ENCODE assay signal across 13 cellular contexts in the genomic region with DNA sequence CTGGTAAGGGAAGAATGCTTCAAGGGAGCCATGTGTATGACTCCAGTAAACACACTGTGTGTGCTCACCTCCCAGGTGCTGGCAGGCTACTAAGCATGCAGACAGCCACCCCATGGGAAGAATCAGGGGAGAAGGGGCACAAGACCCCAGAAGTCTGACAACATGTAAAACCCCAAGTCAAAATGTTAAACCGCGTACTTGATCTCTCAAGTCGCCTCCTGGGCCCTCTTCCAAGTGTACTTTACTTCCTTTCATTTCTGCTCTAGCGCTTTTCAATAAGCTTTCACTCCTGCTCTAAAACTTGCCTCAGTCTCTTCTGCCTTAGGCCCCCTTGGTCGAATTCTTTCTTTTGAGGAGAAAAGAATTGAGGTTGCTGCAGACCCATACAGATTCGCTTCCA. TPM values are rescaled to one million over a fixed set of nuclear protein-coding genes. Genes with fewer than 3 reads are reported as not detected.
DNase-seq lines count a peak whose midpoint lies in the region; ATAC-seq and TF ChIP-seq lines count a peak whose summit lies in the region.
"Had no signal": no experiment of that assay in that cellular context is flagged by ENCODE, and none has a peak within 500 bp of the region (broad histone marks: within the 10 kb centered on the region; RNA-seq: fewer than 3 reads in every experiment).

No MANE protein-coding gene starts in this region.

- no peak overlapping the region for H3K4me3 ChIP-seq in right cardiac atrium (ENCODE audit: low read length)
- H3K4me3 ChIP-seq: SJCRH30 had no signal

- H3K9me3 ChIP-seq in H9 (ENCODE audit: control insufficient read depth, low read depth, low read length), result no peaks in the 10 kb centered on the region
- H3K9me3 ChIP-seq in right cardiac atrium (ENCODE audit: control insufficient read depth, low read length), result no peaks in the 10 kb centered on the region
- H3K9me3 ChIP-seq: SJCRH30 had no signal

- intact Hi-C loops in right cardiac atrium (cut with DNase I), result no loop called here

- H2BK20ac ChIP-seq in H9 (ENCODE audit: low read depth, low read length, poor library complexity, severe bottlenecking), result no peak overlapping the region

- H3K14ac ChIP-seq in H9 (ENCODE audit: insufficient read depth, low read length), result no peak overlapping the region

- H3K36me3 Mint-ChIP-seq in H9 (ENCODE audit: insufficient read depth in 1 of 3, low read depth in 3 of 3), result peaks cover 5 to 7% (median 5%) of the 10 kb centered on the region in 3 experiments
- H3K36me3 Mint-ChIP-seq in glutamatergic neuron (ENCODE audit: unreplicated experiment), result peaks cover 4% of the 10 kb centered on the region

- H2BK12ac ChIP-seq in H9 (ENCODE audit: insufficient read length, low read depth, low read length), result no peak overlapping the region

- no peak overlapping the region for H2BK15ac ChIP-seq in H9 (ENCODE audit: low read depth, low read length)

- WGBS in H9 (ENCODE audit: extremely low coverage, insufficient read length, low lambda C conversion rate), result no CpG with 5 or more reads among the region's 6 CpGs
- 82% methylated on average over 6 of the region's 6 CpGs for WGBS in right cardiac atrium

- DNase-seq in H9 (peak; percentile 14), glutamatergic neuron (no peak), ureter (ENCODE audit: low spot score) (peak; percentile 9), NK-92 (lab: John Stamatoyannopoulos, UW; ENCODE audit: unreplicated experiment) (no peak), NCI-H1930 (lab: John Stamatoyannopoulos, UW) (no peak), right cardiac atrium (no peak)
- DNase-seq: DMS79, NCI-H1105, NCI-H2081 treated with DMSO at 0.1 percent for 48 hours, PC-3, SJCRH30 had no signal

- H4K20me1 ChIP-seq in H9 (ENCODE audit: control insufficient read depth, insufficient read depth, insufficient read length), result no peaks in the 10 kb centered on the region

- H3K4me1 Mint-ChIP-seq in H9 (peaks cover 55 to 60% of the 10 kb centered on the region in 2 experiments), glutamatergic neuron (ENCODE audit: low read depth, unreplicated experiment) (peaks cover 59% of the 10 kb centered on the region)

- H2AFZ ChIP-seq in H9 (ENCODE audit: low read length), result no peak overlapping the region

- no peak overlapping the region for H2BK5ac ChIP-seq in H9 (ENCODE audit: insufficient read length, low read length)

- no peak overlapping the region for H2AK5ac ChIP-seq in H9 (ENCODE audit: insufficient read length, low read length)

- no peak overlapping the region for H4K8ac ChIP-seq in H9 (replicated peaks; ENCODE audit: insufficient read length, low read depth, low read length)

- no peaks in the 10 kb centered on the region for H3K23me2 ChIP-seq in H9 (ENCODE audit: insufficient read length, low read depth, low read length, poor library complexity, severe bottlenecking)

- no peak overlapping the region for H2BK120ac ChIP-seq in H9 (ENCODE audit: low read depth, low read length, poor library complexity, severe bottlenecking)

- no peaks in the 10 kb centered on the region for H3K27me3 ChIP-seq in H9 (ENCODE audit: insufficient read depth, low read length)
- H3K27me3 ChIP-seq in right cardiac atrium (ENCODE audit: control insufficient read depth, insufficient read depth), result no peaks in the 10 kb centered on the region
- H3K27me3 ChIP-seq: SJCRH30 had no signal

- H4K91ac ChIP-seq in H9 (ENCODE audit: insufficient read length, low read depth, low read length), result no peak overlapping the region

- H3K56ac ChIP-seq in H9 (ENCODE audit: insufficient read length, low read depth, low read length), result no peak overlapping the region

- no peak overlapping the region for H3K4me2 ChIP-seq in H9 (ENCODE audit: insufficient read depth, insufficient read length, low read length)

- H3K9ac ChIP-seq in H9 (ENCODE audit: extremely low read depth, insufficient read length, low read length), result no peak overlapping the region

- no peak overlapping the region for H3T11ph ChIP-seq in H9 (ENCODE audit: low read length)

- no peak overlapping the region for H3K27ac ChIP-seq in H9 (ENCODE audit: insufficient read length, low read depth, low read length)
- H3K27ac ChIP-seq in VCaP, result peak overlapping the region; percentile 34; the same call in 1 of the 2 replicates
- no peak overlapping the region for H3K27ac ChIP-seq in right cardiac atrium (ENCODE audit: low read length)
- H3K27ac ChIP-seq: SJCRH30 had no signal

- H3K4me3 Mint-ChIP-seq in H9 (no peak overlapping the region), glutamatergic neuron (ENCODE audit: unreplicated experiment) (peak overlapping the region; percentile 38)

- H3K27me3 Mint-ChIP-seq in H9 (ENCODE audit: low read depth), result no peaks in the 10 kb centered on the region
- H3K27me3 Mint-ChIP-seq in glutamatergic neuron (ENCODE audit: unreplicated experiment), result peaks cover 6% of the 10 kb centered on the region

- peaks cover 6% of the 10 kb centered on the region for H3K79me1 ChIP-seq in H9 (ENCODE audit: insufficient read depth, low read depth, low read length, poor library complexity, severe bottlenecking)

- H3K4ac ChIP-seq in H9 (ENCODE audit: low read depth, low read length), result no peak overlapping the region

- peaks cover 16% of the 10 kb centered on the region; the same call in 1 of the 2 replicates for H3K4me1 ChIP-seq in H9 (ENCODE audit: insufficient read depth, low read length)
- no peaks in the 10 kb centered on the region for H3K4me1 ChIP-seq in right cardiac atrium (ENCODE audit: control insufficient read depth, insufficient read depth, low read length)
- H3K4me1 ChIP-seq: SJCRH30 had no signal

- H4K5ac ChIP-seq in H9 (ENCODE audit: insufficient read length, low read depth, low read length), result no peak overlapping the region

- ATAC-seq in right cardiac atrium, result no peak
- ATAC-seq: HCT116, PC-3 had no signal

- H3K9me3 Mint-ChIP-seq in H9 (no peaks in the 10 kb centered on the region), glutamatergic neuron (ENCODE audit: unreplicated experiment) (peaks cover 11% of the 10 kb centered on the region)

- TF ChIP-seq CTCF in H9 (conservative IDR thresholded peaks at IDR 0.05) (no peak), VCaP (conservative IDR thresholded peaks at IDR 0.05) (no peak), glutamatergic neuron (IDR thresholded peaks at IDR 0.05; ENCODE audit: partially characterized antibody, unreplicated experiment) (no peak)

- H3K18ac ChIP-seq in H9 (ENCODE audit: insufficient read length, low read depth, low read length), result no peak overlapping the region

- peaks cover 6% of the 10 kb centered on the region; the same call in 1 of the 2 replicates for H3K79me2 ChIP-seq in H9 (ENCODE audit: insufficient read depth, low read length)

- no peak overlapping the region for H3K23ac ChIP-seq in H9 (ENCODE audit: insufficient read length, low read depth, low read length)

- H3K27ac Mint-ChIP-seq in H9 (peak overlapping the region in 2 of 3 experiments; percentile 66 to 88; a peak in 2 of 7 replicates), glutamatergic neuron (ENCODE audit: unreplicated experiment) (peak overlapping the region; percentile 72)

RNA-seq across cellular contexts. Expression of a gene that starts 31.3 kb away (rescaled TPM):
- total RNA-seq in H9 (2021) (78.3 and 79.4 TPM in 2 replicates), glutamatergic neuron (ENCODE audit: unreplicated experiment) (384 TPM), ureter (100 TPM), right cardiac atrium (10 to 100 TPM; 15.1 to 20.1 (median 18.5) TPM)
- 5.2 TPM for polyA plus RNA-seq in right cardiac atrium
- total RNA-seq: PC-3 had no signal

Comparison
In these comparisons a context has a peak if more than half of its experiments do, and no peak if none do; other contexts are left out.
1. DNase-seq: peak in H9 (single experiment) and ureter (single experiment); none in glutamatergic neuron (single experiment), NK-92 (single experiment), NCI-H1930 (0 of 2) and right cardiac atrium (0 of 3).